ENCODE assay signal across 1 cellular context in the genomic region with DNA sequence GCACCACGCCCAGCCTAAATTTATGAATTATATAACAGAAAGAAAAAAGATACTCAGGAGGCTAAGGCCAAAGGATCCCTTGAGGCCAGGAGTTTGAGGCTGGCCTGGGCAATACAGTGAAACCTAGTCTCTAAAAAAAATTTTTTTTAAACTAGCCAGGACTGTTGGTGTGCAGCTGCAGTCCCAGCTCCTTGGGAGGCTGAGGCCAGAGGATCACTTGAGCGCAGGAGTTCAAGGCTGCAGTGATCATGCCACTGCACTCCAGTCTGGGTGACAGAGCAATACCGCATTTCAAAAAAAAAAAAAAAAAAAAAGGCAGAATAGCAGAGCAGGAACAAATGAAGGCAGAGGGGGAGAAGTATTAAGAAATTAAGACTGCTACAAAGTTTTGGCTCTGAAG.
A peak's percentile ranks its signal among the peaks of the same experiment; 100 is the strongest.
TF ChIP-seq lines count a peak whose summit lies in the region.

No MANE protein-coding gene starts in this region.

TF ChIP-seq in HepG2, 621 proteins besides CTCF, POLR2A, EP300 and RAD21 (continued from another document):
- TF ChIP-seq, protein P1, sequence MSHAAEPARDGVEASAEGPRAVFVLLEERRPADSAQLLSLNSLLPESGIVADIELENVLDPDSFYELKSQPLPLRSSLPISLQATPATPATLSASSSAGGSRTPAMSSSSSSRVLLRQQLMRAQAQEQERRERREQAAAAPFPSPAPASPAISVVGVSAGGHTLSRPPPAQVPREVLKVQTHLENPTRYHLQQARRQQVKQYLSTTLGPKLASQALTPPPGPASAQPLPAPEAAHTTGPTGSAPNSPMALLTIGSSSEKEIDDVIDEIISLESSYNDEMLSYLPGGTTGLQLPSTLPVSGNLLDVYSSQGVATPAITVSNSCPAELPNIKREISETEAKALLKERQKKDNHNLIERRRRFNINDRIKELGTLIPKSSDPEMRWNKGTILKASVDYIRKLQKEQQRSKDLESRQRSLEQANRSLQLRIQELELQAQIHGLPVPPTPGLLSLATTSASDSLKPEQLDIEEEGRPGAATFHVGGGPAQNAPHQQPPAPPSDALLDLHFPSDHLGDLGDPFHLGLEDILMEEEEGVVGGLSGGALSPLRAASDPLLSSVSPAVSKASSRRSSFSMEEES (CRISPR knock-in tag; IDR thresholded peaks at IDR 0.05) = no peak
- TF ChIP-seq ZNF607 (CRISPR knock-in tag; IDR thresholded peaks at IDR 0.05; ENCODE audit: borderline replicate concordance) (0 out of 2 replicates have a peak, but pooled peaks have one; percentile 25), ZSCAN22 (CRISPR knock-in tag; IDR thresholded peaks at IDR 0.05) (no peak), FIP1L1 (IDR thresholded peaks at IDR 0.05; ENCODE audit: borderline replicate concordance, insufficient read depth, low read depth, low read length) (0 out of 2 replicates have a peak, but pooled peaks have one; percentile 11)
- TF ChIP-seq, protein P2, sequence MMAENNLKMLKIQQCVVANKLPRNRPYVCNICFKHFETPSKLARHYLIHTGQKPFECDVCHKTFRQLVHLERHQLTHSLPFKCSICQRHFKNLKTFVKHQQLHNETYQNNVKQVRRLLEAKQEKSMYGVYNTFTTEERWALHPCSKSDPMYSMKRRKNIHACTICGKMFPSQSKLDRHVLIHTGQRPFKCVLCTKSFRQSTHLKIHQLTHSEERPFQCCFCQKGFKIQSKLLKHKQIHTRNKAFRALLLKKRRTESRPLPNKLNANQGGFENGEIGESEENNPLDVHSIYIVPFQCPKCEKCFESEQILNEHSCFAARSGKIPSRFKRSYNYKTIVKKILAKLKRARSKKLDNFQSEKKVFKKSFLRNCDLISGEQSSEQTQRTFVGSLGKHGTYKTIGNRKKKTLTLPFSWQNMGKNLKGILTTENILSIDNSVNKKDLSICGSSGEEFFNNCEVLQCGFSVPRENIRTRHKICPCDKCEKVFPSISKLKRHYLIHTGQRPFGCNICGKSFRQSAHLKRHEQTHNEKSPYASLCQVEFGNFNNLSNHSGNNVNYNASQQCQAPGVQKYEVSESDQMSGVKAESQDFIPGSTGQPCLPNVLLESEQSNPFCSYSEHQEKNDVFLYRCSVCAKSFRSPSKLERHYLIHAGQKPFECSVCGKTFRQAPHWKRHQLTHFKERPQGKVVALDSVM (CRISPR knock-in tag; IDR thresholded peaks at IDR 0.05) = peak; percentile 83
- TF ChIP-seq, protein P3, sequence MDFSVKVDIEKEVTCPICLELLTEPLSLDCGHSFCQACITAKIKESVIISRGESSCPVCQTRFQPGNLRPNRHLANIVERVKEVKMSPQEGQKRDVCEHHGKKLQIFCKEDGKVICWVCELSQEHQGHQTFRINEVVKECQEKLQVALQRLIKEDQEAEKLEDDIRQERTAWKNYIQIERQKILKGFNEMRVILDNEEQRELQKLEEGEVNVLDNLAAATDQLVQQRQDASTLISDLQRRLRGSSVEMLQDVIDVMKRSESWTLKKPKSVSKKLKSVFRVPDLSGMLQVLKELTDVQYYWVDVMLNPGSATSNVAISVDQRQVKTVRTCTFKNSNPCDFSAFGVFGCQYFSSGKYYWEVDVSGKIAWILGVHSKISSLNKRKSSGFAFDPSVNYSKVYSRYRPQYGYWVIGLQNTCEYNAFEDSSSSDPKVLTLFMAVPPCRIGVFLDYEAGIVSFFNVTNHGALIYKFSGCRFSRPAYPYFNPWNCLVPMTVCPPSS (IDR thresholded peaks at IDR 0.05) = no peak
